Comparison of ENCODE assay signal across 8 cellular contexts in genomic region chr7:726084-726853, GRCh38. TPM values are rescaled to one million over a fixed set of nuclear protein-coding genes. Genes with fewer than 3 reads are reported as not detected.
DNase-seq lines count a peak whose midpoint lies in the region; ATAC-seq, FAIRE-seq and TF ChIP-seq lines count a peak whose summit lies in the region.

DNAAF5 (plus strand) TSS chr7:726699; CDS start chr7:726721, 22 bp downstream.

- peak within 1 kb of the TSS; percentile 70; the same call in 1 of the 2 replicates for H2AFZ ChIP-seq in OCI-LY3 (ENCODE audit: low read depth, low read length)

- peaks cover 37% of the 10 kb centered on the region for H3K79me2 ChIP-seq in OCI-LY3 (ENCODE audit: low read length)

- TF ChIP-seq CTCF in D721Med (IDR thresholded peaks at IDR 0.05; ENCODE audit: insufficient read depth, missing control alignments) = no peak
- TF ChIP-seq CTCF in OCI-LY3 (IDR thresholded peaks at IDR 0.05; ENCODE audit: low read depth, low read length) = no peak
- TF ChIP-seq CTCF in epithelial cell of proximal tubule (conservative IDR thresholded peaks at IDR 0.05; ENCODE audit: low read depth, low read length) = no peak

- peak within 1 kb of the TSS; percentile 89 for H3K4me2 ChIP-seq in OCI-LY3 (ENCODE audit: low read length)

- ATAC-seq in GM21423 (IDR thresholded peaks at IDR 0.05; ENCODE audit: unreplicated experiment) = peak; percentile 88

- DNase-seq in D721Med (ENCODE audit: insufficient read length, low spot score) (peak; percentile 90), activated T-cell treated with anti-CD3 and anti-CD28 coated beads for 24 hours (ENCODE audit: low read depth) (peak; percentile 85), epithelial cell of proximal tubule (ENCODE audit: low read depth) (no peak)
- DNase-seq in stimulated activated CD8-positive, alpha-beta memory T cell treated with anti-CD3 and anti-CD28 coated beads, Interleukin-4, amount 100 ng/mL, for 48 hours = peak; percentile 90

- H3K36me3 ChIP-seq in HUES48 (ENCODE audit: control insufficient read depth, insufficient read depth, low read length) = peaks cover 42% of the 10 kb centered on the region
- peaks cover 38% of the 10 kb centered on the region for H3K36me3 ChIP-seq in OCI-LY3 (replicated peaks; ENCODE audit: low read depth, low read length)
- H3K36me3 ChIP-seq in mucosa of stomach (ENCODE audit: control insufficient read depth, insufficient read depth, low read length) = no peaks in the 10 kb centered on the region

- no peaks in the 10 kb centered on the region for H3K27me3 ChIP-seq in HUES48 (ENCODE audit: control insufficient read depth, insufficient read depth, low read length)
- H3K27me3 ChIP-seq in OCI-LY3 (ENCODE audit: low read depth, low read length) = no peaks in the 10 kb centered on the region
- no peaks in the 10 kb centered on the region for H3K27me3 ChIP-seq in mucosa of stomach (ENCODE audit: control insufficient read depth, insufficient read depth, low read length)

- peaks cover 9% of the 10 kb centered on the region; the same call in 1 of the 2 replicates for H3K4me1 ChIP-seq in HUES48 (ENCODE audit: control insufficient read depth, insufficient read depth, low read length)
- peaks cover 10% of the 10 kb centered on the region for H3K4me1 ChIP-seq in OCI-LY3 (ENCODE audit: low read length)
- peaks cover 22% of the 10 kb centered on the region for H3K4me1 ChIP-seq in mucosa of stomach (ENCODE audit: control insufficient read depth, insufficient read depth, low read length)

- H3K4me3 ChIP-seq in HUES48 (ENCODE audit: low read depth, low read length) = peak within 1 kb of the TSS; percentile 66
- H3K4me3 ChIP-seq in OCI-LY3 (ENCODE audit: low read length) = peak within 1 kb of the TSS; percentile 83
- H3K4me3 ChIP-seq in epithelial cell of proximal tubule (ENCODE audit: low read depth, low read length) = peak within 1 kb of the TSS; percentile 82
- peak within 1 kb of the TSS; percentile 63 for H3K4me3 ChIP-seq in mucosa of stomach (ENCODE audit: low read length)

- no peaks in the 10 kb centered on the region for H4K20me1 ChIP-seq in OCI-LY3 (ENCODE audit: insufficient read depth, low read length)

- no peak for FAIRE-seq in D721Med (lab: Jason Lieb, UNC)

- H3K9me3 ChIP-seq in HUES48 (ENCODE audit: control insufficient read depth, insufficient read depth, low read length) (peaks cover 21% of the 10 kb centered on the region), OCI-LY3 (ENCODE audit: insufficient read depth, low read length) (peaks cover 12% of the 10 kb centered on the region; the same call in 1 of the 2 replicates), mucosa of stomach (ENCODE audit: control insufficient read depth, low read length) (no peaks in the 10 kb centered on the region)

- H3K9ac ChIP-seq in HUES48 (ENCODE audit: low read depth, low read length) (peak within 1 kb of the TSS; percentile 66), OCI-LY3 (ENCODE audit: low read length) (peak within 1 kb of the TSS; percentile 65), mucosa of stomach (ENCODE audit: low read length) (peak within 1 kb of the TSS; percentile 47)

- H3K27ac ChIP-seq in HUES48 (ENCODE audit: low read depth, low read length) (peak within 1 kb of the TSS; percentile 72), OCI-LY3 (ENCODE audit: low read length) (peak within 1 kb of the TSS; percentile 41)

RNA-seq across cellular contexts. Expression of gene DNAAF5, which starts in this region (rescaled TPM):
- 64.1 and 83.6 TPM in 2 replicates for total RNA-seq in epithelial cell of proximal tubule
